18 cellular contexts compared by ENCODE assay signal in the genomic region with DNA sequence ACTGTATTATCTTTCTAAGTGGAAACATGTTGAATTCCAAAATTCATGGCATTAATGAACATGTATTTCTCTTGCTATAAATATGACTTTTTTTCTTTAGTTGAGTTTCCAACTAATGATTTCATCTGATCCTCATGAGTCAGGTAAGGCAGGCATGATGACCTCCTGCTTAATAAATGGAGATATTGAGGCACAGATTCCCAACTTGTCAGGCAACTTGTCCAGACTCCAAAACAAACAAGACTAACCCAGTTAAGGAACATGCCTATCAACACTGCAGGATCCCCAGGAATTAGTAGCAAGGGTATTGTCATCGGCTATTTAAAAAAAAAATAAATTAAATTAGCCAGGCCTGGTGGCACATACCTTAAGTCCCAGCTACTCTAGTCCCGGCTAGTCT.
DNase-seq lines count a peak whose midpoint lies in the region; ATAC-seq and TF ChIP-seq lines count a peak whose summit lies in the region.
"Had no signal": no experiment of that assay in that cellular context is flagged by ENCODE, and none has a peak within 500 bp of the region (broad histone marks: within the 10 kb centered on the region; RNA-seq: fewer than 3 reads in every experiment).

No MANE protein-coding gene starts in this region.

- H3K4me1 ChIP-seq in SK-N-SH (ENCODE audit: control insufficient read depth in 1 of 2, insufficient read depth in 2 of 2, low read depth in 1 of 2, low read length in 1 of 2), result no peaks in the 10 kb centered on the region

- H3K4me3 ChIP-seq in SK-N-SH (ENCODE audit: low read depth in 2 of 2, low read length in 1 of 2), result no peak overlapping the region
- H3K4me3 ChIP-seq: BLaER1 treated with 17β-estradiol and CSF1 and Interleukin-3, amounts not matched to agents 10 nM and 100 nM; GM23248 had no signal

- H3K4me2 ChIP-seq in SK-N-SH, result no peak overlapping the region
- H3K4me2 ChIP-seq: BLaER1 treated with 17β-estradiol and CSF1 and Interleukin-3, amounts not matched to agents 10 nM and 100 nM had no signal

- H3K9ac ChIP-seq in SK-N-SH, result no peak overlapping the region
- H3K9ac ChIP-seq: BLaER1 treated with 17β-estradiol and CSF1 and Interleukin-3, amounts not matched to agents 10 nM and 100 nM; GM23248 had no signal

- H3K36me3 Mint-ChIP-seq in neural crest cell (ENCODE audit: low read depth), result no peaks in the 10 kb centered on the region
- H3K36me3 Mint-ChIP-seq: CD14-positive monocyte; CD4-positive, alpha-beta memory T cell had no signal

- no peak overlapping the region for H2AFZ ChIP-seq in SK-N-SH (ENCODE audit: low read depth)
- H2AFZ ChIP-seq: GM23248 had no signal

- no peak for TF ChIP-seq EP300 in SK-N-SH (IDR thresholded peaks at IDR 0.05; ENCODE audit: borderline replicate concordance in 1 of 2, low read depth in 1 of 2, low read length in 1 of 2)

- TF ChIP-seq RAD21 in SK-N-SH (IDR thresholded peaks at IDR 0.05; ENCODE audit: low read length), result no peak

- WGBS in SK-N-SH (ENCODE audit: low lambda C conversion rate), result 36% methylated on average over 2 of the region's 2 CpGs

- no peaks in the 10 kb centered on the region for H3K27me3 Mint-ChIP-seq in neural crest cell (ENCODE audit: low read depth)
- H3K27me3 Mint-ChIP-seq: B cell had no signal

- DNase-seq in SK-N-SH (no peak), neural crest cell (ENCODE audit: low read depth, low spot score) (no peak), NCI-H187 (lab: John Stamatoyannopoulos, UW) (no peak), NCI-H510A treated with DMSO at 0.1 percent for 48 hours (lab: John Stamatoyannopoulos, UW) (no peak)
- DNase-seq: CD4-positive, alpha-beta memory T cell; COR-L47; DMS153; DND-41; GM23248; H7; HCEC 1CT had no signal

- POLR2A ChIA-PET in SK-N-SH (lab: Yijun Ruan, JAX), result interaction anchor here (0.5 kb wide), 1 partner anchor 57 kb away, joined by 3 read pairs; no protein-coding TSS in a partner anchor

- no peaks in the 10 kb centered on the region for H3K9me2 ChIP-seq in SK-N-SH

- no peaks in the 10 kb centered on the region for H3K36me3 ChIP-seq in SK-N-SH (replicated peaks in 1 of 2; ENCODE audit: control insufficient read depth in 1 of 2, insufficient read depth in 2 of 2, low read length in 1 of 2)
- H3K36me3 ChIP-seq: BLaER1 treated with 17β-estradiol and CSF1 and Interleukin-3, amounts not matched to agents 10 nM and 100 nM had no signal

- no peak overlapping the region for H3K4me3 Mint-ChIP-seq in neural crest cell
- H3K4me3 Mint-ChIP-seq: B cell; CD14-positive monocyte; CD4-positive, alpha-beta memory T cell had no signal

- H3F3A ChIP-seq in SK-N-SH (replicated peaks; ENCODE audit: insufficient read depth), result no peaks in the 10 kb centered on the region

- no peaks in the 10 kb centered on the region for H3K9me3 ChIP-seq in SK-N-SH

- H3K4me1 Mint-ChIP-seq in neural crest cell, result peaks cover 1% of the 10 kb centered on the region
- H3K4me1 Mint-ChIP-seq: B cell; CD4-positive, alpha-beta memory T cell had no signal

- CTCF ChIA-PET in SK-N-SH (lab: Yijun Ruan, JAX), result interaction anchor here (1.1 kb wide), 1 partner anchor 222 kb away, joined by 3 read pairs; no protein-coding TSS in a partner anchor

- ATAC-seq in SK-N-SH treated with all-trans-retinoic acid at 6 μM for 48 hours, result no peak
- ATAC-seq in GM21723 (IDR thresholded peaks at IDR 0.05; ENCODE audit: unreplicated experiment), result no peak

- TF ChIP-seq CTCF in SK-N-SH (IDR thresholded peaks at IDR 0.05) (no peak), VCaP (conservative IDR thresholded peaks at IDR 0.05) (no peak), neural crest cell (conservative IDR thresholded peaks at IDR 0.05) (no peak)

- H3K79me2 ChIP-seq in SK-N-SH (ENCODE audit: insufficient read depth), result no peaks in the 10 kb centered on the region

- peak overlapping the region; percentile 28 for H3K27ac Mint-ChIP-seq in neural crest cell (ENCODE audit: unreplicated experiment)
- H3K27ac Mint-ChIP-seq: B cell; CD14-positive monocyte; CD4-positive, alpha-beta memory T cell had no signal

- no peaks in the 10 kb centered on the region for H3K27me3 ChIP-seq in SK-N-SH (ENCODE audit: insufficient read depth)
- H3K27me3 ChIP-seq: BLaER1 treated with 17β-estradiol and CSF1 and Interleukin-3, amounts not matched to agents 10 nM and 100 nM had no signal

- H3K27ac ChIP-seq in SK-N-SH (ENCODE audit: low read depth in 2 of 2, low read length in 1 of 2), result no peak overlapping the region
- H3K27ac ChIP-seq in VCaP, result peak overlapping the region; percentile 8; the same call in 1 of the 2 replicates
- H3K27ac ChIP-seq: 22Rv1; BLaER1 treated with 17β-estradiol and CSF1 and Interleukin-3, amounts not matched to agents 10 nM and 100 nM; GM23248 had no signal

- H3K9me3 Mint-ChIP-seq in neural crest cell, result no peaks in the 10 kb centered on the region
- H3K9me3 Mint-ChIP-seq: CD4-positive, alpha-beta memory T cell had no signal

- no peaks in the 10 kb centered on the region for H4K20me1 ChIP-seq in SK-N-SH (ENCODE audit: insufficient read depth)
- H4K20me1 ChIP-seq: BLaER1 treated with 17β-estradiol and CSF1 and Interleukin-3, amounts not matched to agents 10 nM and 100 nM had no signal

TF ChIP-seq in SK-N-SH treated with all-trans-retinoic acid at 6 μM for 48 hours, 23 proteins besides CTCF, POLR2A, EP300 and RAD21:
- TF ChIP-seq ISL1 (CRISPR knock-in tag; IDR thresholded peaks at IDR 0.05), result peak; percentile 49
- TF ChIP-seq TCF4 (CRISPR knock-in tag; IDR thresholded peaks at IDR 0.05; ENCODE audit: borderline replicate concordance), result 0 out of 2 replicates have a peak, but pooled peaks have one; percentile 19
- TF ChIP-seq, protein P1, sequence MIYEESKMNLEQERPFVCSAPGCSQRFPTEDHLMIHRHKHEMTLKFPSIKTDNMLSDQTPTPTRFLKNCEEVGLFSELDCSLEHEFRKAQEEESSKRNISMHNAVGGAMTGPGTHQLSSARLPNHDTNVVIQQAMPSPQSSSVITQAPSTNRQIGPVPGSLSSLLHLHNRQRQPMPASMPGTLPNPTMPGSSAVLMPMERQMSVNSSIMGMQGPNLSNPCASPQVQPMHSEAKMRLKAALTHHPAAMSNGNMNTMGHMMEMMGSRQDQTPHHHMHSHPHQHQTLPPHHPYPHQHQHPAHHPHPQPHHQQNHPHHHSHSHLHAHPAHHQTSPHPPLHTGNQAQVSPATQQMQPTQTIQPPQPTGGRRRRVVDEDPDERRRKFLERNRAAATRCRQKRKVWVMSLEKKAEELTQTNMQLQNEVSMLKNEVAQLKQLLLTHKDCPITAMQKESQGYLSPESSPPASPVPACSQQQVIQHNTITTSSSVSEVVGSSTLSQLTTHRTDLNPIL (CRISPR knock-in tag; IDR thresholded peaks at IDR 0.05; ENCODE audit: low read depth), result no peak

TF ChIP-seq in SK-N-SH, 30 proteins besides CTCF, POLR2A, EP300 and RAD21:
- TF ChIP-seq ELF1 (IDR thresholded peaks at IDR 0.05) (no peak), MEF2A (IDR thresholded peaks at IDR 0.05; ENCODE audit: borderline replicate concordance, low read depth) (no peak), NRF1 (IDR thresholded peaks at IDR 0.05; ENCODE audit: low read depth, low read length) (no peak), GATA2 (CRISPR knock-in tag; IDR thresholded peaks at IDR 0.05) (no peak), FOXM1 (IDR thresholded peaks at IDR 0.05; ENCODE audit: low read depth) (no peak), EZH2phosphoT487 (IDR thresholded peaks at IDR 0.05; ENCODE audit: borderline replicate concordance, low read depth) (no peak), SIN3A (IDR thresholded peaks at IDR 0.05; ENCODE audit: borderline replicate concordance, low read depth, low read length) (no peak), FOSL2 (IDR thresholded peaks at IDR 0.05; ENCODE audit: borderline replicate concordance, low read depth) (no peak), SMC3 (IDR thresholded peaks at IDR 0.05; ENCODE audit: low read depth, low read length) (no peak), TCF12 (IDR thresholded peaks at IDR 0.05) (no peak), TAF1 (IDR thresholded peaks at IDR 0.05; ENCODE audit: borderline replicate concordance, low read depth, low read length) (no peak), RCOR1 (IDR thresholded peaks at IDR 0.05; ENCODE audit: low read length) (no peak), GABPA (IDR thresholded peaks at IDR 0.05; ENCODE audit: low read depth) (no peak)
- TF ChIP-seq, protein P2, sequence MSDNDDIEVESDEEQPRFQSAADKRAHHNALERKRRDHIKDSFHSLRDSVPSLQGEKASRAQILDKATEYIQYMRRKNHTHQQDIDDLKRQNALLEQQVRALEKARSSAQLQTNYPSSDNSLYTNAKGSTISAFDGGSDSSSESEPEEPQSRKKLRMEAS (IDR thresholded peaks at IDR 0.05; ENCODE audit: low read depth), result no peak
- TF ChIP-seq, protein P3, sequence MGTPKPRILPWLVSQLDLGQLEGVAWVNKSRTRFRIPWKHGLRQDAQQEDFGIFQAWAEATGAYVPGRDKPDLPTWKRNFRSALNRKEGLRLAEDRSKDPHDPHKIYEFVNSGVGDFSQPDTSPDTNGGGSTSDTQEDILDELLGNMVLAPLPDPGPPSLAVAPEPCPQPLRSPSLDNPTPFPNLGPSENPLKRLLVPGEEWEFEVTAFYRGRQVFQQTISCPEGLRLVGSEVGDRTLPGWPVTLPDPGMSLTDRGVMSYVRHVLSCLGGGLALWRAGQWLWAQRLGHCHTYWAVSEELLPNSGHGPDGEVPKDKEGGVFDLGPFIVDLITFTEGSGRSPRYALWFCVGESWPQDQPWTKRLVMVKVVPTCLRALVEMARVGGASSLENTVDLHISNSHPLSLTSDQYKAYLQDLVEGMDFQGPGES (IDR thresholded peaks at IDR 0.05; ENCODE audit: low read depth, low read length), result no peak
TF ChIP-seq in SK-N-SH: peak in this region for 0.
